In genomic region chr12:120126635-120127005, GRCh38 we compare ENCODE assay signal across 10 cellular contexts. TPM values are rescaled to one million over a fixed set of nuclear protein-coding genes. Genes with fewer than 3 reads are reported as not detected.
DNase-seq lines count a peak whose midpoint lies in the region; ATAC-seq, FAIRE-seq and TF ChIP-seq lines count a peak whose summit lies in the region.
"Had no signal": no experiment of that assay in that cellular context is flagged by ENCODE, and none has a peak within 500 bp of the region (broad histone marks: within the 10 kb centered on the region; RNA-seq: fewer than 3 reads in every experiment).

No MANE protein-coding gene starts in this region.

- FAIRE-seq in D721Med (lab: Jason Lieb, UNC) = no peak
- FAIRE-seq: A549, GM12878 had no signal

- intact Hi-C loops in left cardiac atrium (cut with DNase I) = no loop called here

- CTCF ChIA-PET in activated CD8-positive, alpha-beta T cell treated with anti-CD3 and anti-CD28 coated beads, Interleukin-2, amount 10 ng/mL, durations not matched to agents 7 days and 5 days (lab: Charles Lee) = interaction anchor here (1.0 to 1.4 kb wide), 2 partner anchors 16 to 39 kb away, joined by 3 to 4 read pairs; no protein-coding TSS in a partner anchor

- no peaks in the 10 kb centered on the region for H3K9me3 Mint-ChIP-seq in activated CD8-positive, alpha-beta T cell treated with anti-CD3 and anti-CD28 coated beads, Interleukin-2, amount 10 ng/mL, durations not matched to agents 7 days and 5 days (ENCODE audit: insufficient read depth)
- no peaks in the 10 kb centered on the region for H3K9me3 Mint-ChIP-seq in stimulated activated naive CD8-positive, alpha-beta T cell treated with anti-CD3 and anti-CD28 coated beads, Interleukin-15, amount 100 ng/mL, for 72 hours

- no peak overlapping the region for H3K4me3 Mint-ChIP-seq in activated CD8-positive, alpha-beta T cell treated with anti-CD3 and anti-CD28 coated beads, Interleukin-2, amount 10 ng/mL, durations not matched to agents 7 days and 5 days
- no peak overlapping the region for H3K4me3 Mint-ChIP-seq in stimulated activated naive CD8-positive, alpha-beta T cell treated with anti-CD3 and anti-CD28 coated beads, Interleukin-15, amount 100 ng/mL, for 72 hours

- POLR2A ChIA-PET in activated CD8-positive, alpha-beta T cell treated with anti-CD3 and anti-CD28 coated beads, Interleukin-2, amount 10 ng/mL, durations not matched to agents 7 days and 5 days (lab: Charles Lee) = interaction anchor here (2.7 kb wide), 1 partner anchor 165 kb away, joined by 7 read pairs; the partner anchor contains the start of gene RNU4-2

- H3K4me1 Mint-ChIP-seq in activated CD8-positive, alpha-beta T cell treated with anti-CD3 and anti-CD28 coated beads, Interleukin-2, amount 10 ng/mL, durations not matched to agents 7 days and 5 days (ENCODE audit: low read depth) = peaks cover 30% of the 10 kb centered on the region
- peaks cover 65% of the 10 kb centered on the region for H3K4me1 Mint-ChIP-seq in stimulated activated naive CD8-positive, alpha-beta T cell treated with anti-CD3 and anti-CD28 coated beads, Interleukin-15, amount 100 ng/mL, for 72 hours

- no peaks in the 10 kb centered on the region for H3K27me3 Mint-ChIP-seq in activated CD8-positive, alpha-beta T cell treated with anti-CD3 and anti-CD28 coated beads, Interleukin-2, amount 10 ng/mL, durations not matched to agents 7 days and 5 days (ENCODE audit: low read depth)
- no peaks in the 10 kb centered on the region for H3K27me3 Mint-ChIP-seq in stimulated activated naive CD8-positive, alpha-beta T cell treated with anti-CD3 and anti-CD28 coated beads, Interleukin-15, amount 100 ng/mL, for 72 hours

- no peak for TF ChIP-seq CTCF in D721Med (IDR thresholded peaks at IDR 0.05; ENCODE audit: insufficient read depth, missing control alignments)

- peak overlapping the region; percentile 30 for H3K27ac Mint-ChIP-seq in activated CD8-positive, alpha-beta T cell treated with anti-CD3 and anti-CD28 coated beads, Interleukin-2, amount 10 ng/mL, durations not matched to agents 7 days and 5 days
- peak overlapping the region; percentile 84 to 95 for H3K27ac Mint-ChIP-seq in stimulated activated naive CD8-positive, alpha-beta T cell treated with anti-CD3 and anti-CD28 coated beads, Interleukin-15, amount 100 ng/mL, for 72 hours

- peaks cover 38% of the 10 kb centered on the region for H3K36me3 Mint-ChIP-seq in activated CD8-positive, alpha-beta T cell treated with anti-CD3 and anti-CD28 coated beads, Interleukin-2, amount 10 ng/mL, durations not matched to agents 7 days and 5 days (ENCODE audit: low read depth)

- peak; percentile 24 to 27 for ATAC-seq in activated CD4-positive, CD25-positive, alpha-beta regulatory T cell treated with anti-CD3 and anti-CD28 coated beads, Interleukin-2, amount 50 U/mL, for 24 hours
- no peak for ATAC-seq in activated CD8-positive, alpha-beta T cell treated with anti-CD3 and anti-CD28 coated beads, Interleukin-2, amount 10 ng/mL, durations not matched to agents 7 days and 5 days
- peak; percentile 52 to 63 for ATAC-seq in left cardiac atrium
- ATAC-seq in stimulated activated naive CD8-positive, alpha-beta T cell treated with anti-CD3 and anti-CD28 coated beads, Interleukin-15, amount 100 ng/mL, for 72 hours = no peak
- ATAC-seq in GM19351 (IDR thresholded peaks at IDR 0.05; ENCODE audit: unreplicated experiment) = no peak
- no peak for ATAC-seq in GM21367 (IDR thresholded peaks at IDR 0.05; ENCODE audit: unreplicated experiment)
- ATAC-seq: A549, GM12878 had no signal

- DNase-seq in activated CD4-positive, CD25-positive, alpha-beta regulatory T cell treated with anti-CD3 and anti-CD28 coated beads, Interleukin-2, amount 50 U/mL, for 72 hours = no peak
- DNase-seq in activated CD8-positive, alpha-beta T cell treated with anti-CD3 and anti-CD28 coated beads, Interleukin-2, amount 10 ng/mL, durations not matched to agents 7 days and 5 days = no peak
- peak; percentile 44 for DNase-seq in left cardiac atrium
- DNase-seq in stimulated activated naive CD8-positive, alpha-beta T cell treated with anti-CD3 and anti-CD28 coated beads, Interleukin-15, amount 100 ng/mL, for 72 hours = no peak
- no peak for DNase-seq in D721Med (ENCODE audit: insufficient read length, low spot score)

RNA-seq across cellular contexts. Expression of gene RAB35, which starts 10.1 kb away (rescaled TPM):
- total RNA-seq in activated CD8-positive, alpha-beta T cell treated with anti-CD3 and anti-CD28 coated beads, Interleukin-2, amount 10 ng/mL, durations not matched to agents 7 days and 5 days = 10 to 100 TPM; 61.0 to 64.6 TPM
- 10 to 100 TPM; 26.7 to 42.2 TPM for total RNA-seq in left cardiac atrium

Comparison
In these comparisons a context has a peak if more than half of its experiments do, and no peak if none do; other contexts are left out.
1. ATAC-seq: peak in activated CD4-positive, CD25-positive, alpha-beta regulatory T cell treated with anti-CD3 and anti-CD28 coated beads, Interleukin-2, amount 50 U/mL, for 24 hours (2 of 2) and left cardiac atrium (2 of 2); none in activated CD8-positive, alpha-beta T cell treated with anti-CD3 and anti-CD28 coated beads, Interleukin-2, amount 10 ng/mL, durations not matched to agents 7 days and 5 days (single experiment), stimulated activated naive CD8-positive, alpha-beta T cell treated with anti-CD3 and anti-CD28 coated beads, Interleukin-15, amount 100 ng/mL, for 72 hours (single experiment), GM19351 (single experiment) and GM21367 (single experiment).